In the genomic region with DNA sequence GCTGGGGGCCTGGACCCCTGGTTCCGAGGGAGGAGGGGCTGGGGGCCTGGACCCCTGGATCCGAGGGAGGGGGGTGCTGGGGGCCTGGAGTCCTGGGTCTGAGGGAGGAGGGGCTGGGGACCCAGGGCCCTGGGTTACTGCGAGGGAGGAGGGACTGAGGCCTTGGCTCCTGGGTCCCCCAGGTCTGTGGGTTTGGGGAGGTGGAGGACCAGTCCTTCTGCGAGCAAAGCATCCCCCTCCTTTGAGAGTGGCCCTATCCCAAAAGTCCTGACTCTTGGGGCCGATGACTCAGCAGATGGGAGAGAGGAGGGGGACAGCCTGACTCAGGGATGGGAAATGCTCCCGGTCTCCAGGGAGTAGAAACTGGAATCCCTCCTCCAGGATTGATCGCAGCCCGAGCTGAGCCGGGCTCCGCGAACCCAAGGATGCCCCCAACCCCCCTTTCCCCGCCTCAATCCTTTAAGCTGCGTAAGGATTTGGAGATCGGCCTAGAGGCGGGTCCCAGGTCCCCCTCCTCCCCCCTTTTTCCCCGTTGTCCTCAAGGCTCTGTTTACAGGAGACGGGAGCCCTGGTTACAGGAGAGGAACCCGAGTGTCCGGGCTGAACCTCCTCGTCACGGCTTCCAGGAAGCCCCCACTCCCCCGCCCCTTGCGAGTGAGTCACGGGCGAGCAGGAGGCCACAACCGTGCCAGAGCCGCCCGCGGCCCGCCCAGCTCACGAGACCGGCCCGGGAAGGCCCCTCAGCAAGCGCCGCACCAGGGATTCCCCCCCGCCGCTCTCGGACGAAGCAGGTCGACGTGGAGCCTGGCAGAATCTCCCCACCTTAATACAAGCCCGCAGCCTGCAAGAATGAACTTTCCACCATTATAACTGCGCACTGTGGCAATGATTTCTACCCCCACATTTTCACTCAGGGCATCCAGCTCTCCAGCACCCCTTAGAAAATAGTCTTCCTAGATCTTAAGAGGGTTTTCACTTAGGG, we compare ENCODE assay signal across 7 cellular contexts. TPM values are rescaled to one million over a fixed set of nuclear protein-coding genes. Genes with fewer than 3 reads are reported as not detected.
DNase-seq lines count a peak whose midpoint lies in the region; ATAC-seq and TF ChIP-seq lines count a peak whose summit lies in the region.

No MANE protein-coding gene starts in this region.

- peak; percentile 16; the same call in 1 of the 2 replicates for TF ChIP-seq RAD21 in IMR-90 (IDR thresholded peaks at IDR 0.05; ENCODE audit: low read length)

- H2BK15ac ChIP-seq in IMR-90 (ENCODE audit: low read depth, low read length): peak overlapping the region; percentile 95; the same call in 2 of the 3 replicates

- 0% methylated on average over 6 of the region's 43 CpGs; no CpG with 5 or more reads in 1 of the 2 experiments for WGBS in IMR-90 (ENCODE audit: extremely low coverage in 2 of 2, insufficient read length in 1 of 2), 2 experiments
- no CpG with 5 or more reads among the region's 43 CpGs for WGBS in trophoblast cell (ENCODE audit: extremely low coverage, insufficient coverage, insufficient read length)
- WGBS in thyroid gland, 2 donors: 5 to 6% methylated on average over 14 of the region's 43 CpGs

- peak overlapping the region; percentile 85 for H3K27ac Mint-ChIP-seq in activated naive CD8-positive, alpha-beta T cell treated with anti-CD3 and anti-CD28 coated beads, Interleukin-2, amount 10 ng/mL, durations not matched to agents 7 days and 5 days

- H4K20me1 ChIP-seq in IMR-90 (ENCODE audit: insufficient read depth, low read length): peaks cover 33% of the 10 kb centered on the region
- H4K20me1 ChIP-seq in SU-DHL-6 (ENCODE audit: low read depth, low read length): no peaks in the 10 kb centered on the region

- TF ChIP-seq POLR2A in GM18505 (IDR thresholded peaks at IDR 0.05; ENCODE audit: borderline replicate concordance, extremely low read depth, insufficient read depth, insufficient read length): peak; percentile 61
- peak; percentile 82 for TF ChIP-seq POLR2A in IMR-90 (IDR thresholded peaks at IDR 0.05; ENCODE audit: low read depth, low read length)
- peak; percentile 76 to 85 for TF ChIP-seq POLR2A in thyroid gland (IDR thresholded peaks at IDR 0.05)

- peak; percentile 30 for ATAC-seq in GM18505 (IDR thresholded peaks at IDR 0.05; ENCODE audit: unreplicated experiment)
- peak; percentile 59 for ATAC-seq in IMR-90 (ENCODE audit: low read depth)
- peak; percentile 12 for ATAC-seq in activated naive CD8-positive, alpha-beta T cell treated with anti-CD3 and anti-CD28 coated beads, Interleukin-2, amount 10 ng/mL, durations not matched to agents 7 days and 5 days (ENCODE audit: low read depth)
- peak; percentile 55 for ATAC-seq in Right ventricle myocardium superior (ENCODE audit: poor library complexity)

- peaks cover 0 to 42% of the 10 kb centered on the region in 2 experiments; a peak in 2 of 4 replicates for H3K79me1 ChIP-seq in IMR-90 (ENCODE audit: low read depth in 1 of 2, low read length in 2 of 2)
- H3K79me1 ChIP-seq in trophoblast cell (ENCODE audit: low read length): peaks cover 32% of the 10 kb centered on the region

- POLR2A ChIA-PET in IMR-90 (lab: Charles Lee; ENCODE audit: unreplicated experiment): interaction anchor here (0.5 to 0.8 kb wide), 5 partner anchors 8 to 1393 kb away, joined by 3 to 12 read pairs (median 6); a partner anchor contains a TSS
- POLR2A ChIA-PET in activated naive CD8-positive, alpha-beta T cell treated with anti-CD3 and anti-CD28 coated beads, Interleukin-2, amount 10 ng/mL, durations not matched to agents 7 days and 5 days (lab: Charles Lee): interaction anchor here (1.3 kb wide), 1 partner anchor 12 kb away, joined by 5 read pairs; a partner anchor contains a TSS

- CTCF ChIA-PET in IMR-90 (lab: Yijun Ruan, JAX): interaction anchor here (0.9 kb wide), 1 partner anchor 8 kb away, joined by 3 read pairs; no protein-coding TSS in a partner anchor

- peak overlapping the region; percentile 100 for H2AK9ac ChIP-seq in IMR-90 (replicated peaks; ENCODE audit: low read depth, low read length, poor library complexity)

- H3K4ac ChIP-seq in IMR-90 (ENCODE audit: low read depth, low read length): peak overlapping the region; percentile 99
- H3K4ac ChIP-seq in trophoblast cell (ENCODE audit: low read depth, low read length): peak overlapping the region; percentile 85

- no peaks in the 10 kb centered on the region for H3K9me3 Mint-ChIP-seq in activated naive CD8-positive, alpha-beta T cell treated with anti-CD3 and anti-CD28 coated beads, Interleukin-2, amount 10 ng/mL, durations not matched to agents 7 days and 5 days

- in situ Hi-C loops in IMR-90 (cut with MboI; ENCODE audit: low sequenced_read_pairs): no loop called here

- H3K4me2 ChIP-seq in IMR-90 (ENCODE audit: low read depth, low read length) (peak overlapping the region; percentile 87), SU-DHL-6 (ENCODE audit: low read depth, low read length, poor library complexity, severe bottlenecking) (no peak overlapping the region), trophoblast cell (ENCODE audit: low read length) (peak overlapping the region; percentile 81)

- peak overlapping the region; percentile 96 for H3K56ac ChIP-seq in IMR-90 (ENCODE audit: extremely low read depth, insufficient read depth, low read length)

- H3K36me3 Mint-ChIP-seq in activated naive CD8-positive, alpha-beta T cell treated with anti-CD3 and anti-CD28 coated beads, Interleukin-2, amount 10 ng/mL, durations not matched to agents 7 days and 5 days: peaks cover 16% of the 10 kb centered on the region

- intact Hi-C loops in IMR-90 (cut with micrococcal nuclease): loop anchor here (1.0 to 2.0 kb wide), 2 partner anchors 9 to 129 kb away; a partner anchor contains a TSS
- intact Hi-C loops in Right ventricle myocardium superior (cut with DNase I): no loop called here
- intact Hi-C loops in thyroid gland (cut with DNase I): no loop called here

- peak overlapping the region; percentile 95 for H4K5ac ChIP-seq in IMR-90 (ENCODE audit: low read depth, low read length)

- H3K27me3 Mint-ChIP-seq in activated naive CD8-positive, alpha-beta T cell treated with anti-CD3 and anti-CD28 coated beads, Interleukin-2, amount 10 ng/mL, durations not matched to agents 7 days and 5 days: no peaks in the 10 kb centered on the region

- H3K4me3 Mint-ChIP-seq in activated naive CD8-positive, alpha-beta T cell treated with anti-CD3 and anti-CD28 coated beads, Interleukin-2, amount 10 ng/mL, durations not matched to agents 7 days and 5 days: peak overlapping the region; percentile 63

- no TSS peak for BruUV-seq in IMR-90 (replicated peaks; lab: Mats Ljungman, UMichigan)

- H3K79me2 ChIP-seq in SU-DHL-6 (ENCODE audit: insufficient read depth, low read length) (peaks cover 14% of the 10 kb centered on the region), trophoblast cell (ENCODE audit: control insufficient read depth, insufficient read depth, low read length, poor library complexity) (peaks cover 26% of the 10 kb centered on the region)

- H3K9ac ChIP-seq in IMR-90 (ENCODE audit: low read depth, low read length) (peak overlapping the region; percentile 82), SU-DHL-6 (ENCODE audit: low read length) (no peak overlapping the region; the same call in 1 of the 2 replicates), trophoblast cell (ENCODE audit: low read length) (no peak overlapping the region)

- peaks cover 26% of the 10 kb centered on the region for H3K4me1 ChIP-seq in IMR-90 (ENCODE audit: control insufficient read depth, insufficient read depth, low read length)
- peaks cover 27 to 42% of the 10 kb centered on the region in 2 experiments for H3K4me1 ChIP-seq in trophoblast cell (ENCODE audit: control insufficient read depth in 1 of 2, insufficient read depth in 2 of 2, low read length in 2 of 2)
- peaks cover 38 to 61% of the 10 kb centered on the region in 2 donors for H3K4me1 ChIP-seq in thyroid gland

- dilution Hi-C loops in IMR-90 (cut with HindIII; ENCODE audit: low sequenced_read_pairs, unreplicated experiment): no loop called here

- TF ChIP-seq CTCF in IMR-90 (conservative IDR thresholded peaks at IDR 0.05; ENCODE audit: low read depth, low read length) (no peak), SU-DHL-6 (IDR thresholded peaks at IDR 0.05; ENCODE audit: insufficient read depth, low read length, poor library complexity, severe bottlenecking) (no peak), thyroid gland (IDR thresholded peaks at IDR 0.05) (no peak)

- H2BK120ac ChIP-seq in IMR-90 (ENCODE audit: low read depth, low read length) (peak overlapping the region; percentile 98), trophoblast cell (ENCODE audit: insufficient read depth, low read length, poor library complexity) (peak overlapping the region; percentile 94)

- H2AFZ ChIP-seq in IMR-90 (replicated peaks; ENCODE audit: low read length, poor library complexity) (peak overlapping the region; percentile 69), SU-DHL-6 (ENCODE audit: low read depth, low read length, severe bottlenecking) (no peak overlapping the region), trophoblast cell (ENCODE audit: insufficient read depth, low read length, poor library complexity) (peak overlapping the region; percentile 37)

- H3K36me3 ChIP-seq in IMR-90 (ENCODE audit: control insufficient read depth, insufficient read depth, low read length): peaks cover 11% of the 10 kb centered on the region
- H3K36me3 ChIP-seq in SU-DHL-6 (ENCODE audit: low read length): no peaks in the 10 kb centered on the region
- H3K36me3 ChIP-seq in trophoblast cell (ENCODE audit: control insufficient read depth in 1 of 2, insufficient read depth in 2 of 2, low read length in 2 of 2): peaks cover 10 to 12% of the 10 kb centered on the region in 2 experiments
- peaks cover 11 to 19% of the 10 kb centered on the region in 2 donors for H3K36me3 ChIP-seq in thyroid gland

- H3K14ac ChIP-seq in IMR-90 (replicated peaks; ENCODE audit: low read depth, low read length): peak overlapping the region; percentile 95
- peak overlapping the region; percentile 98 for H3K14ac ChIP-seq in trophoblast cell (ENCODE audit: low read length)

- peak overlapping the region; percentile 74 for H2BK12ac ChIP-seq in trophoblast cell (ENCODE audit: low read length)

- H3K27me3 ChIP-seq in IMR-90 (ENCODE audit: control insufficient read depth, insufficient read depth, low read length) (no peaks in the 10 kb centered on the region), SU-DHL-6 (ENCODE audit: low read length) (no peaks in the 10 kb centered on the region), trophoblast cell (ENCODE audit: insufficient read depth, low read length) (no peaks in the 10 kb centered on the region), thyroid gland (no peaks in the 10 kb centered on the region)

- H3K9me3 ChIP-seq in IMR-90 (ENCODE audit: control insufficient read depth, insufficient read depth, low read length): no peaks in the 10 kb centered on the region
- H3K9me3 ChIP-seq in SU-DHL-6 (ENCODE audit: insufficient read depth, low read length): no peaks in the 10 kb centered on the region
- H3K9me3 ChIP-seq in trophoblast cell (ENCODE audit: insufficient read depth, low read depth, low read length): no peaks in the 10 kb centered on the region
- H3K9me3 ChIP-seq in thyroid gland: no peaks in the 10 kb centered on the region

- H2AK5ac ChIP-seq in IMR-90 (ENCODE audit: low read depth, low read length) (peak overlapping the region; percentile 97), trophoblast cell (ENCODE audit: low read length) (peak overlapping the region; percentile 95)

- peak overlapping the region; percentile 99 for H4K91ac ChIP-seq in IMR-90 (ENCODE audit: insufficient read depth, low read depth, low read length)
- H4K91ac ChIP-seq in trophoblast cell (ENCODE audit: low read depth, low read length): peak overlapping the region; percentile 98

- peaks cover 47% of the 10 kb centered on the region for H3K4me1 Mint-ChIP-seq in activated naive CD8-positive, alpha-beta T cell treated with anti-CD3 and anti-CD28 coated beads, Interleukin-2, amount 10 ng/mL, durations not matched to agents 7 days and 5 days

- H3K23ac ChIP-seq in IMR-90 (ENCODE audit: low read depth, low read length) (peak overlapping the region; percentile 79; the same call in 1 of the 2 replicates), trophoblast cell (ENCODE audit: low read length) (no peak overlapping the region)

- H2BK20ac ChIP-seq in IMR-90 (ENCODE audit: low read depth, low read length): peak overlapping the region; percentile 85

- peak; percentile 99 for DNase-seq in IMR-90
- peak; percentile 89 for DNase-seq in activated naive CD8-positive, alpha-beta T cell treated with anti-CD3 and anti-CD28 coated beads, Interleukin-2, amount 10 ng/mL, durations not matched to agents 7 days and 5 days
- DNase-seq in Right ventricle myocardium superior: peak; percentile 99
- peak; percentile 62 to 72 for DNase-seq in trophoblast cell
- peak; percentile 99 for DNase-seq in thyroid gland

- peaks cover 10% of the 10 kb centered on the region for H3K9me1 ChIP-seq in IMR-90 (ENCODE audit: insufficient read depth, low read length)

- peak overlapping the region; percentile 94 for H2BK5ac ChIP-seq in IMR-90 (ENCODE audit: low read depth, low read length, poor library complexity, severe bottlenecking)
- H2BK5ac ChIP-seq in trophoblast cell (ENCODE audit: low read depth, low read length, poor library complexity): peak overlapping the region; percentile 92

- H3K27ac ChIP-seq in IMR-90 (ENCODE audit: insufficient read depth, low read length) (peak overlapping the region; percentile 95), SU-DHL-6 (ENCODE audit: low read depth, low read length) (peak overlapping the region; percentile 57), trophoblast cell (ENCODE audit: low read depth, low read length) (peak overlapping the region; percentile 93), thyroid gland (peak overlapping the region; percentile 99 to 100 (median 100))

- no peaks in the 10 kb centered on the region for H3K9me2 ChIP-seq in SU-DHL-6 (replicated peaks; ENCODE audit: insufficient read depth, low read length)

- H4K8ac ChIP-seq in IMR-90 (ENCODE audit: low read depth in 2 of 2, low read length in 2 of 2): peak overlapping the region; percentile 86 to 90
- H4K8ac ChIP-seq in trophoblast cell (ENCODE audit: low read depth, low read length): peak overlapping the region; percentile 95

- peak overlapping the region; percentile 29 for H3K4me3 ChIP-seq in IMR-90 (ENCODE audit: insufficient read depth, low read depth, low read length)
- no peak overlapping the region for H3K4me3 ChIP-seq in SU-DHL-6 (ENCODE audit: insufficient read depth, low read length, poor library complexity, severe bottlenecking)
- peak overlapping the region; percentile 18 for H3K4me3 ChIP-seq in trophoblast cell (ENCODE audit: low read depth, low read length)
- peak overlapping the region in 2 of 3 donors; percentile 48 to 58 for H3K4me3 ChIP-seq in thyroid gland (replicated peaks in 1 of 3)

- H3F3A ChIP-seq in SU-DHL-6 (ENCODE audit: insufficient read depth): peaks cover 40% of the 10 kb centered on the region

- H4K12ac ChIP-seq in trophoblast cell (ENCODE audit: low read depth, low read length): peak overlapping the region; percentile 79

- H3K18ac ChIP-seq in IMR-90 (ENCODE audit: low read depth, low read length) (peak overlapping the region; percentile 96), trophoblast cell (ENCODE audit: low read length) (peak overlapping the region; percentile 96)

RNA-seq across cellular contexts. Expression of a gene that starts 3.0 kb away (rescaled TPM):
- total RNA-seq in IMR-90 (2012; rRNA removed): 1.4 and 3.1 TPM in 2 replicates
- polyA plus RNA-seq in IMR-90 (2012; rRNA removed): 45.0 and 50.5 TPM in 2 replicates
- 84.7 and 235 TPM in 2 replicates for polyA plus RNA-seq in IMR-90 (2012; cell fraction: cytosol; rRNA removed)
- polyA plus RNA-seq in IMR-90 (2012; cell fraction: nucleus; rRNA removed; ENCODE audit: low replicate concordance): 360 and 687 TPM in 2 replicates
- 100 to 1,000 TPM; 102 to 107 TPM for total RNA-seq in activated naive CD8-positive, alpha-beta T cell treated with anti-CD3 and anti-CD28 coated beads, Interleukin-2, amount 10 ng/mL, durations not matched to agents 7 days and 5 days
- 44.9 TPM for total RNA-seq in Right ventricle myocardium superior
- polyA plus RNA-seq in trophoblast cell (2013): 34.2 and 35.4 TPM in 2 replicates
- 100 to 1,000 TPM in 1 of 4 donors, 10 to 100 TPM in 3; 32.4 to 109 (median 62.4) TPM for total RNA-seq in thyroid gland

RNA-seq across cellular contexts. Expression of a gene that starts 8.8 kb away (rescaled TPM):
- total RNA-seq in IMR-90 (2012; rRNA removed) (6.5 and 7.8 TPM in 2 replicates), Right ventricle myocardium superior (9.0 TPM), thyroid gland (10 to 100 TPM in 2 of 4 donors, 1 to 10 TPM in 2; 8.2 to 29.1 (median 10.7) TPM)
- polyA plus RNA-seq in IMR-90 (2012; rRNA removed): 28.3 and 33.2 TPM in 2 replicates
- 7.8 and 13.9 TPM in 2 replicates for polyA plus RNA-seq in IMR-90 (2012; cell fraction: cytosol; rRNA removed)
- 174 and 236 TPM in 2 replicates for polyA plus RNA-seq in IMR-90 (2012; cell fraction: nucleus; rRNA removed; ENCODE audit: low replicate concordance)
- total RNA-seq in activated naive CD8-positive, alpha-beta T cell treated with anti-CD3 and anti-CD28 coated beads, Interleukin-2, amount 10 ng/mL, durations not matched to agents 7 days and 5 days: 10 to 100 TPM; 65.7 to 65.9 TPM
- 51.5 and 53.7 TPM in 2 replicates for polyA plus RNA-seq in trophoblast cell (2013)

RNA-seq across cellular contexts. Expression of a gene that starts 12.4 kb away (rescaled TPM):
- total RNA-seq in IMR-90 (2012; rRNA removed) (15.6 and 17.6 TPM in 2 replicates), Right ventricle myocardium superior (22.1 TPM), thyroid gland (10 to 100 TPM; 44.3 to 77.5 (median 63.4) TPM)
- 26.9 and 28.8 TPM in 2 replicates for polyA plus RNA-seq in IMR-90 (2012; rRNA removed)
- 19.6 and 29.3 TPM in 2 replicates for polyA plus RNA-seq in IMR-90 (2012; cell fraction: cytosol; rRNA removed)
- 18.4 and 19.1 TPM in 2 replicates for polyA plus RNA-seq in IMR-90 (2012; cell fraction: nucleus; rRNA removed; ENCODE audit: low replicate concordance)
- total RNA-seq in activated naive CD8-positive, alpha-beta T cell treated with anti-CD3 and anti-CD28 coated beads, Interleukin-2, amount 10 ng/mL, durations not matched to agents 7 days and 5 days: 10 to 100 TPM; 39.0 to 40.7 TPM
- 19.0 and 22.7 TPM in 2 replicates for polyA plus RNA-seq in trophoblast cell (2013)

RNA-seq across cellular contexts. Expression of a gene that starts 12.7 kb away (rescaled TPM):
- total RNA-seq in IMR-90 (2012; rRNA removed) (45.7 and 57.8 TPM in 2 replicates), Right ventricle myocardium superior (32.0 TPM), thyroid gland (10 to 100 TPM; 38.8 to 60.3 (median 50.8) TPM)
- polyA plus RNA-seq in IMR-90 (2012; rRNA removed): 54.3 and 61.6 TPM in 2 replicates
- 35.9 and 45.6 TPM in 2 replicates for polyA plus RNA-seq in IMR-90 (2012; cell fraction: cytosol; rRNA removed)
- 63.6 and 92.7 TPM in 2 replicates for polyA plus RNA-seq in IMR-90 (2012; cell fraction: nucleus; rRNA removed; ENCODE audit: low replicate concordance)
- 10 to 100 TPM; 40.7 to 47.0 TPM for total RNA-seq in activated naive CD8-positive, alpha-beta T cell treated with anti-CD3 and anti-CD28 coated beads, Interleukin-2, amount 10 ng/mL, durations not matched to agents 7 days and 5 days
- polyA plus RNA-seq in trophoblast cell (2013): 56.3 and 56.7 TPM in 2 replicates

RNA-seq across cellular contexts. Expression of a gene that starts 32.1 kb away (rescaled TPM):
- total RNA-seq in IMR-90 (2012; rRNA removed) (320 and 410 TPM in 2 replicates), Right ventricle myocardium superior (1,176 TPM), thyroid gland (1,000 to 10,000 TPM in 2 of 4 donors, 100 to 1,000 TPM in 2; 919 to 2,686 (median 1,277) TPM)
- 3,500 and 3,524 TPM in 2 replicates for polyA plus RNA-seq in IMR-90 (2012; rRNA removed)
- 4,203 and 4,770 TPM in 2 replicates for polyA plus RNA-seq in IMR-90 (2012; cell fraction: cytosol; rRNA removed)
- polyA plus RNA-seq in IMR-90 (2012; cell fraction: nucleus; rRNA removed; ENCODE audit: low replicate concordance): 1,551 and 1,592 TPM in 2 replicates
- total RNA-seq in activated naive CD8-positive, alpha-beta T cell treated with anti-CD3 and anti-CD28 coated beads, Interleukin-2, amount 10 ng/mL, durations not matched to agents 7 days and 5 days: 1,000 to 10,000 TPM; 2,294 to 2,369 TPM
- 3,136 and 3,193 TPM in 2 replicates for polyA plus RNA-seq in trophoblast cell (2013)
